Comparison of ENCODE assay signal across 40 cellular contexts in genomic region chr17:15335446-15335845, GRCh38. TPM values are rescaled to one million over a fixed set of nuclear protein-coding genes. Genes with fewer than 3 reads are reported as not detected.
A peak's percentile ranks its signal among the peaks of the same experiment; 100 is the strongest.
DNase-seq lines count a peak whose midpoint lies in the region; ATAC-seq, FAIRE-seq and TF ChIP-seq lines count a peak whose summit lies in the region.
"Had no signal": no experiment of that assay in that cellular context is flagged by ENCODE, and none has a peak within 500 bp of the region (broad histone marks: within the 10 kb centered on the region; RNA-seq: fewer than 3 reads in every experiment).

No MANE protein-coding gene starts in this region.

- TF ChIP-seq RAD21 in H1 (IDR thresholded peaks at IDR 0.05 in 1 of 2, conservative IDR thresholded peaks at IDR 0.05 in 1 of 2; ENCODE audit: low read depth in 2 of 2, low read length in 2 of 2), result no peak

- WGBS in H1 (ENCODE audit: extremely low coverage in 1 of 2, insufficient coverage in 1 of 2, insufficient read length in 1 of 2, insufficient replicate concordance in 2 of 2, low coverage in 1 of 2, low lambda C conversion rate in 2 of 2, missing lambda C conversion rate in 1 of 2), 2 experiments, result 65% methylated on average over 1 of the region's 1 CpG; no CpG with 5 or more reads in 1 of the 2 experiments
- WGBS in trophoblast cell (ENCODE audit: extremely low coverage, insufficient coverage, insufficient read length), result no CpG with 5 or more reads among the region's 1 CpG

- H3K18ac ChIP-seq in H1 (ENCODE audit: extremely low read depth, low read length), result no peak overlapping the region
- H3K18ac ChIP-seq in trophoblast cell (ENCODE audit: low read length), result no peak overlapping the region

- no peak overlapping the region for H2BK5ac ChIP-seq in H1 (ENCODE audit: low read depth, low read length)
- H2BK5ac ChIP-seq in trophoblast cell (ENCODE audit: low read depth, low read length, poor library complexity), result no peak overlapping the region

- H3K4me3 ChIP-seq in HEK293 (ENCODE audit: low read depth, low read length) (no peak overlapping the region), Karpas-422 (ENCODE audit: low read length) (no peak overlapping the region), H1 (ENCODE audit: extremely low read depth in 1 of 4, insufficient read depth in 2 of 4, low read depth in 3 of 4, low read length in 4 of 4) (no peak overlapping the region), trophoblast cell (ENCODE audit: low read depth, low read length) (no peak overlapping the region)
- H3K4me3 ChIP-seq: A549; BLaER1; BLaER1 treated with 17β-estradiol and CSF1 and Interleukin-3, amounts not matched to agents 10 nM and 100 nM had no signal

- peaks cover 24% of the 10 kb centered on the region for H3K27me3 Mint-ChIP-seq in activated CD4-positive, alpha-beta T cell treated with anti-CD3 and anti-CD28 coated beads for 36 hours

- POLR2A ChIA-PET in HEK293 (lab: Yijun Ruan, JAX), result no interaction called here
- POLR2A ChIA-PET in H1 (lab: Charles Lee; ENCODE audit: partially characterized antibody), result no interaction called here
- POLR2A ChIA-PET in activated CD4-positive, alpha-beta T cell treated with anti-CD3 and anti-CD28 coated beads for 36 hours (lab: Charles Lee), result no interaction called here

- no peaks in the 10 kb centered on the region for H3K36me3 Mint-ChIP-seq in activated CD4-positive, alpha-beta T cell treated with anti-CD3 and anti-CD28 coated beads for 36 hours (ENCODE audit: low read depth)
- H3K36me3 Mint-ChIP-seq: CD14-positive monocyte; CD4-positive, alpha-beta memory T cell; CD4-positive, CD25-positive, alpha-beta regulatory T cell; CD8-positive, alpha-beta memory T cell; CD8-positive, alpha-beta T cell had no signal

- H4K8ac ChIP-seq in H1 (ENCODE audit: extremely low read depth, insufficient read depth, low read length), result no peak overlapping the region
- H4K8ac ChIP-seq in trophoblast cell (ENCODE audit: low read depth, low read length), result no peak overlapping the region

- H2BK20ac ChIP-seq in H1 (ENCODE audit: low read length), result no peak overlapping the region

- H3K4me3 Mint-ChIP-seq in activated CD4-positive, alpha-beta T cell treated with anti-CD3 and anti-CD28 coated beads for 36 hours, result no peak overlapping the region
- H3K4me3 Mint-ChIP-seq: B cell; CD14-positive monocyte; CD4-positive, alpha-beta memory T cell; CD4-positive, alpha-beta T cell; CD4-positive, CD25-positive, alpha-beta regulatory T cell; CD8-positive, alpha-beta memory T cell; CD8-positive, alpha-beta T cell had no signal

- H3K4me1 ChIP-seq in HEK293 (ENCODE audit: control insufficient read depth, insufficient read depth, low read length), result peaks cover 2% of the 10 kb centered on the region; the same call in 1 of the 2 replicates
- H3K4me1 ChIP-seq in Karpas-422 (ENCODE audit: low read length), result no peaks in the 10 kb centered on the region
- peaks cover 0 to 7% (median 5%) of the 10 kb centered on the region in 4 experiments; a peak in 5 of 7 replicates for H3K4me1 ChIP-seq in H1 (replicated peaks in 1 of 4; ENCODE audit: control insufficient read depth in 3 of 4, insufficient read depth in 4 of 4, low read length in 3 of 4)
- H3K4me1 ChIP-seq in trophoblast cell (ENCODE audit: control insufficient read depth in 1 of 2, insufficient read depth in 2 of 2, low read length in 2 of 2), result peaks cover 2 to 4% of the 10 kb centered on the region in 2 experiments
- H3K4me1 ChIP-seq: BE2C; BLaER1; BLaER1 treated with 17β-estradiol and CSF1 and Interleukin-3, amounts not matched to agents 10 nM and 100 nM; Caco-2 had no signal

- H2AK5ac ChIP-seq in H1 (ENCODE audit: low read depth, low read length) (no peak overlapping the region; the same call in 1 of the 2 replicates), trophoblast cell (ENCODE audit: low read length) (no peak overlapping the region)

- no peaks in the 10 kb centered on the region for H3K9me3 Mint-ChIP-seq in activated CD4-positive, alpha-beta T cell treated with anti-CD3 and anti-CD28 coated beads for 36 hours (ENCODE audit: low read depth)

- no peak for TF ChIP-seq POLR2A in H1 (IDR thresholded peaks at IDR 0.05; ENCODE audit: control extremely low read depth in 1 of 2, low read depth in 2 of 2, low read length in 2 of 2)

- H3K27me3 ChIP-seq in Karpas-422 (ENCODE audit: low read length) (no peaks in the 10 kb centered on the region), H1 (replicated peaks in 1 of 4; ENCODE audit: control insufficient read depth in 3 of 4, extremely low read depth in 1 of 4, insufficient read depth in 3 of 4, low read length in 3 of 4) (no peaks in the 10 kb centered on the region; a peak in 2 of 7 replicates), trophoblast cell (ENCODE audit: insufficient read depth, low read length) (no peaks in the 10 kb centered on the region)
- H3K27me3 ChIP-seq: BE2C had no signal

- H3K14ac ChIP-seq in H1 (ENCODE audit: insufficient read length) (no peak overlapping the region), trophoblast cell (ENCODE audit: low read length) (no peak overlapping the region)

- H4K5ac ChIP-seq in H1 (ENCODE audit: insufficient read length, low read depth, low read length), result no peak overlapping the region

- TF ChIP-seq CTCF in HEK293 (tag by site-specific recombination; IDR thresholded peaks at IDR 0.05), result no peak
- no peak for TF ChIP-seq CTCF in H1 (IDR thresholded peaks at IDR 0.05; ENCODE audit: control extremely low read depth in 1 of 3, insufficient read depth in 1 of 3, low read depth in 1 of 3, low read length in 3 of 3)

- no peak overlapping the region for H3K56ac ChIP-seq in H1 (replicated peaks; ENCODE audit: insufficient read length, low read depth, low read length)

- no peak for FAIRE-seq in H1 (lab: Jason Lieb, UNC)
- FAIRE-seq: A204.1, A549, D721Med had no signal

- DNase-seq in Karpas-422 (peak; percentile 16), H1 (ENCODE audit: low read depth in 1 of 2, low spot score in 2 of 2) (no peak), trophoblast cell (no peak), NCI-H748 treated with DMSO at 0.1 percent for 48 hours (lab: John Stamatoyannopoulos, UW) (no peak)
- no peak for DNase-seq in activated CD4-positive, alpha-beta T cell treated with anti-CD3 and anti-CD28 coated beads for 36 hours
- DNase-seq: 8988T; ACHN; AML-193; BE2C; C1 segment of cervical spinal cord; Caco-2; Calu3; CD4-positive, alpha-beta memory T cell; CD4-positive, alpha-beta T cell; CD4-positive, CD25-positive, alpha-beta regulatory T cell; CD8-positive, alpha-beta memory T cell; CD8-positive, alpha-beta T cell; COR-L47; DMS 273 treated with DMSO at 0.1 percent for 48 hours; DMS153; DMS53; DMS79; DMS79 treated with DMSO at 0.1 percent for 48 hours; DND-41; EL had no signal

- no peak overlapping the region for H3K23ac ChIP-seq in H1 (ENCODE audit: insufficient read length)
- H3K23ac ChIP-seq in trophoblast cell (ENCODE audit: low read length), result no peak overlapping the region

- H3K4me2 ChIP-seq in Karpas-422 (ENCODE audit: low read depth, low read length, poor library complexity, severe bottlenecking) (no peak overlapping the region), H1 (ENCODE audit: insufficient read depth in 1 of 2, low read depth in 2 of 2, low read length in 2 of 2) (no peak overlapping the region), trophoblast cell (ENCODE audit: low read length) (no peak overlapping the region)
- H3K4me2 ChIP-seq: A549; BLaER1; BLaER1 treated with 17β-estradiol and CSF1 and Interleukin-3, amounts not matched to agents 10 nM and 100 nM had no signal

- no peaks in the 10 kb centered on the region for H3K9me2 ChIP-seq in Karpas-422 (replicated peaks; ENCODE audit: insufficient read depth, low read length)

- no peak overlapping the region for H3K4ac ChIP-seq in H1 (replicated peaks; ENCODE audit: insufficient read length, low read depth, low read length)
- no peak overlapping the region for H3K4ac ChIP-seq in trophoblast cell (ENCODE audit: low read depth, low read length)

- H2AFZ ChIP-seq in Karpas-422 (ENCODE audit: low read length), result no peak overlapping the region
- H2AFZ ChIP-seq in H1 (ENCODE audit: low read length), result no peak overlapping the region
- no peak overlapping the region for H2AFZ ChIP-seq in trophoblast cell (ENCODE audit: insufficient read depth, low read length, poor library complexity)

- CTCF ChIA-PET in HEK293 (lab: Yijun Ruan, JAX), result interaction anchor here (1.7 kb wide), 1 partner anchor 140 kb away, joined by 5 read pairs; no protein-coding TSS in a partner anchor
- CTCF ChIA-PET in H1 (lab: Charles Lee; ENCODE audit: partially characterized antibody), result interaction anchor here (1.0 kb wide), 1 partner anchor 77 kb away, joined by 3 read pairs; no protein-coding TSS in a partner anchor
- CTCF ChIA-PET in activated CD4-positive, alpha-beta T cell treated with anti-CD3 and anti-CD28 coated beads for 36 hours (lab: Charles Lee), result interaction anchor here (0.8 kb wide), 1 partner anchor 20 kb away, joined by 3 read pairs; no protein-coding TSS in a partner anchor

- no peak overlapping the region; the same call in 1 of the 2 replicates for H2BK15ac ChIP-seq in H1 (ENCODE audit: low read length)

- H3K9me3 ChIP-seq in HEK293 (ENCODE audit: control insufficient read depth, insufficient read depth, low read depth, low read length) (no peaks in the 10 kb centered on the region; the same call in 1 of the 2 replicates), Karpas-422 (ENCODE audit: low read length) (no peaks in the 10 kb centered on the region), H1 (ENCODE audit: insufficient read depth in 2 of 2, low read depth in 1 of 2, low read length in 1 of 2) (no peaks in the 10 kb centered on the region; a peak in 2 of 4 replicates), trophoblast cell (ENCODE audit: insufficient read depth, low read depth, low read length) (peaks cover 2% of the 10 kb centered on the region)
- H3K9me3 ChIP-seq: BE2C, Caco-2 had no signal

- H3K4me1 Mint-ChIP-seq in activated CD4-positive, alpha-beta T cell treated with anti-CD3 and anti-CD28 coated beads for 36 hours, result no peaks in the 10 kb centered on the region
- H3K4me1 Mint-ChIP-seq: B cell; CD14-positive monocyte; CD4-positive, alpha-beta memory T cell; CD4-positive, CD25-positive, alpha-beta regulatory T cell; CD8-positive, alpha-beta memory T cell had no signal

- ATAC-seq in HG02870 (IDR thresholded peaks at IDR 0.05; ENCODE audit: unreplicated experiment) (no peak), HG02623 (IDR thresholded peaks at IDR 0.05; ENCODE audit: unreplicated experiment) (no peak)
- ATAC-seq in activated CD4-positive, alpha-beta T cell treated with anti-CD3 and anti-CD28 coated beads for 36 hours, result no peak
- ATAC-seq: A549; CD8-positive, alpha-beta T cell had no signal

- peak overlapping the region; percentile 64 for H2BK120ac ChIP-seq in H1 (replicated peaks; ENCODE audit: low read depth, low read length)
- no peak overlapping the region for H2BK120ac ChIP-seq in trophoblast cell (ENCODE audit: insufficient read depth, low read length, poor library complexity)

- H3K79me1 ChIP-seq in H1 (ENCODE audit: low read depth, low read length), result no peaks in the 10 kb centered on the region
- H3K79me1 ChIP-seq in trophoblast cell (ENCODE audit: low read length), result no peaks in the 10 kb centered on the region

- TF ChIP-seq EP300 in H1 (IDR thresholded peaks at IDR 0.05; ENCODE audit: borderline replicate concordance in 1 of 2, low read depth in 2 of 2, low read length in 2 of 2), result no peak

- H4K12ac ChIP-seq in trophoblast cell (ENCODE audit: low read depth, low read length), result no peak overlapping the region

- H3K27ac ChIP-seq in HEK293 (ENCODE audit: extremely low read depth, low read depth, low read length) (no peak overlapping the region), Karpas-422 (ENCODE audit: low read length) (no peak overlapping the region), H1 (ENCODE audit: low read depth, low read length) (no peak overlapping the region), trophoblast cell (ENCODE audit: low read depth, low read length) (peak overlapping the region; percentile 41)
- H3K27ac ChIP-seq: 22Rv1; A549; BLaER1; BLaER1 treated with 17β-estradiol and CSF1 and Interleukin-3, amounts not matched to agents 10 nM and 100 nM; C4-2B had no signal

- no peak overlapping the region for H4K91ac ChIP-seq in H1 (replicated peaks; ENCODE audit: insufficient read length, low read length)
- no peak overlapping the region for H4K91ac ChIP-seq in trophoblast cell (ENCODE audit: low read depth, low read length)

- no peak overlapping the region for H2BK12ac ChIP-seq in H1 (ENCODE audit: low read depth, low read length)
- no peak overlapping the region for H2BK12ac ChIP-seq in trophoblast cell (ENCODE audit: low read length)

- H4K20me1 ChIP-seq in Karpas-422 (ENCODE audit: insufficient read depth, low read depth, low read length) (no peaks in the 10 kb centered on the region), H1 (replicated peaks in 1 of 2; ENCODE audit: control insufficient read depth in 1 of 2, insufficient read depth in 2 of 2, low read length in 2 of 2) (no peaks in the 10 kb centered on the region)
- H4K20me1 ChIP-seq: BLaER1; BLaER1 treated with 17β-estradiol and CSF1 and Interleukin-3, amounts not matched to agents 10 nM and 100 nM had no signal

- H3K27ac Mint-ChIP-seq in activated CD4-positive, alpha-beta T cell treated with anti-CD3 and anti-CD28 coated beads for 36 hours, result no peak overlapping the region
- H3K27ac Mint-ChIP-seq: B cell; CD14-positive monocyte; CD4-positive, alpha-beta T cell; CD4-positive, CD25-positive, alpha-beta regulatory T cell; CD8-positive, alpha-beta memory T cell; CD8-positive, alpha-beta T cell had no signal

- H3K79me2 ChIP-seq in Karpas-422 (ENCODE audit: low read length) (no peaks in the 10 kb centered on the region), H1 (ENCODE audit: control insufficient read depth in 1 of 2, insufficient read depth in 2 of 2, low read length in 2 of 2) (no peaks in the 10 kb centered on the region), trophoblast cell (ENCODE audit: control insufficient read depth, insufficient read depth, low read length, poor library complexity) (no peaks in the 10 kb centered on the region)

- intact Hi-C loops in activated CD4-positive, alpha-beta T cell treated with anti-CD3 and anti-CD28 coated beads for 36 hours (cut with DNase I, micrococcal nuclease), result no loop called here

- no peaks in the 10 kb centered on the region for H3K36me3 ChIP-seq in HEK293 (ENCODE audit: control insufficient read depth in 2 of 2, insufficient read depth in 1 of 2, low read length in 2 of 2)
- H3K36me3 ChIP-seq in Karpas-422 (ENCODE audit: insufficient read depth, low read length), result no peaks in the 10 kb centered on the region
- H3K36me3 ChIP-seq in H1 (ENCODE audit: control insufficient read depth in 2 of 4, insufficient read depth in 4 of 4, low read length in 3 of 4), result no peaks in the 10 kb centered on the region
- no peaks in the 10 kb centered on the region for H3K36me3 ChIP-seq in trophoblast cell (ENCODE audit: control insufficient read depth in 1 of 2, insufficient read depth in 2 of 2, low read length in 2 of 2)
- H3K36me3 ChIP-seq: BE2C; BLaER1; BLaER1 treated with 17β-estradiol and CSF1 and Interleukin-3, amounts not matched to agents 10 nM and 100 nM had no signal

- H3K23me2 ChIP-seq in H1 (ENCODE audit: low read depth, low read length), result no peaks in the 10 kb centered on the region

- H3K9ac ChIP-seq in Karpas-422 (ENCODE audit: low read length), result no peak overlapping the region
- H3K9ac ChIP-seq in H1 (replicated peaks in 1 of 4; ENCODE audit: extremely low read depth in 1 of 4, low read depth in 3 of 4, low read length in 3 of 4), result no peak overlapping the region
- no peak overlapping the region for H3K9ac ChIP-seq in trophoblast cell (ENCODE audit: low read length)
- H3K9ac ChIP-seq: BLaER1; BLaER1 treated with 17β-estradiol and CSF1 and Interleukin-3, amounts not matched to agents 10 nM and 100 nM had no signal

RNA-seq across cellular contexts. Expression of gene TEKT3, which starts 6.0 kb away (rescaled TPM):
- not detected in 2 replicates for total RNA-seq in Karpas-422 (2014; rRNA removed; shearing (Covaris generic); ENCODE audit: low replicate concordance)
- 1.6 and 2.2 TPM in 2 replicates for total RNA-seq in H1 (2021; fragmentation: NEBNext Ultra II Directional; extraction: Animal tissue kit (Norgen Biotek cat#: 25700))
- 2.9 and 3.1 TPM in 2 replicates for polyA plus RNA-seq in H1 (2011; rRNA removed)
- 2.9 TPM for polyA plus RNA-seq in H1 (2011; cell fraction: cytosol; rRNA removed)
- polyA plus RNA-seq in H1 (2011; cell fraction: nucleus; rRNA removed), result 7.0 TPM
- polyA plus RNA-seq in H1 (2012, experiment 1 of 2), result 1.7 to 3.5 TPM (median 2.6 TPM) in 4 replicates
- polyA plus RNA-seq in H1 (2012, experiment 2 of 2), result 0.72 TPM
- polyA plus RNA-seq in H1 (2013, experiment 1 of 2), result 2.0 TPM
- polyA plus RNA-seq in H1 (2013, experiment 2 of 2), result 1.6 TPM
- 1.7 and 9.5 TPM in 2 replicates for polyA minus RNA-seq in H1 (2011; rRNA and poly(A)+ RNA removed)
- not detected for polyA minus RNA-seq in H1 (2011; cell fraction: cytosol; rRNA and poly(A)+ RNA removed)
- 1.2 TPM for polyA minus RNA-seq in H1 (2011; cell fraction: nucleus; rRNA and poly(A)+ RNA removed)
- polyA plus RNA-seq in trophoblast cell (2013), result 0.90 and 1.5 TPM in 2 replicates
- total RNA-seq in activated CD4-positive, alpha-beta T cell treated with anti-CD3 and anti-CD28 coated beads for 36 hours, result not detected
- total RNA-seq: A172; A673; Calu3; CD4-positive, alpha-beta T cell; CD8-positive, alpha-beta memory T cell; Daoy had no signal
- polyA plus RNA-seq: CD14-positive monocyte; CD4-positive, alpha-beta memory T cell; CD8-positive, alpha-beta memory T cell had no signal
